In genomic region chr16:83058376-83058775, GRCh38 we compare ENCODE assay signal across 35 cellular contexts.
"Had no signal": no experiment of that assay in that cellular context is flagged by ENCODE, and none has a peak within 500 bp of the region (broad histone marks: within the 10 kb centered on the region; RNA-seq: fewer than 3 reads in every experiment).

No MANE protein-coding gene starts in this region.

- H3K27me3 ChIP-seq: adrenal gland, body of pancreas, brain microvascular endothelial cell, breast epithelium had no signal

- H3K9me3 ChIP-seq: adrenal gland, body of pancreas, breast epithelium had no signal

- H3K27me3 Mint-ChIP-seq: activated CD4-positive, alpha-beta memory T cell treated with anti-CD3 and anti-CD28 coated beads for 36 hours; activated CD4-positive, alpha-beta T cell treated with anti-CD3 and anti-CD28 coated beads, Interleukin-2, amount 10 ng/mL, durations not matched to agents 24 days and 14 days had no signal

- DNase-seq: activated B cell treated with CpG ODN at 0.5 μM for 24 hours; activated CD4-positive, alpha-beta memory T cell treated with anti-CD3 and anti-CD28 coated beads for 36 hours; activated CD4-positive, alpha-beta T cell treated with anti-CD3 and anti-CD28 coated beads for 4 hours; activated CD4-positive, alpha-beta T cell treated with anti-CD3 and anti-CD28 coated beads, Interleukin-2, amount 10 ng/mL, durations not matched to agents 24 days and 14 days; activated CD4-positive, alpha-beta T cell treated with anti-CD3 and anti-CD28 coated beads, Interleukin-2, amount 50 U/mL, for 1 hour; activated CD4-positive, alpha-beta T cell treated with anti-CD3 and anti-CD28 coated beads, Interleukin-2, amount 50 U/mL, for 4 hours; activated CD4-positive, CD25-positive, alpha-beta regulatory T cell treated with anti-CD3 and anti-CD28 coated beads, Interleukin-2, amount 50 U/mL, for 72 hours; activated CD8-positive, alpha-beta memory T cell treated with anti-CD3 and anti-CD28 coated beads, Interleukin-2, amount 50 U/mL, for 4 hours; activated CD8-positive, alpha-beta T cell treated with anti-CD3 and anti-CD28 coated beads for 36 hours; activated effector memory CD4-positive, alpha-beta T cell treated with anti-CD3 and anti-CD28 coated beads, Interleukin-2, amount 50 U/mL, for 16 hours; activated gamma-delta T cell treated with Interleukin-2 at 50 U/mL for 16 hours; activated naive CD4-positive, alpha-beta T cell; activated naive CD4-positive, alpha-beta T cell treated with anti-CD3 and anti-CD28 coated beads for 36 hours; activated naive CD4-positive, alpha-beta T cell treated with anti-CD3 and anti-CD28 coated beads, Interleukin-2, amount 50 U/mL, for 16 hours; activated naive CD8-positive, alpha-beta T cell treated with anti-CD3 and anti-CD28 coated beads for 36 hours; activated T-cell treated with anti-CD3 and anti-CD28 coated beads for 4 hours; activated T-cell treated with anti-CD3 and anti-CD28 coated beads, Interleukin-2, amount 50 U/mL, for 1 hour; activated T-cell treated with anti-CD3 and anti-CD28 coated beads, Interleukin-2, amount 50 U/mL, for 4 hours; activated T-cell treated with anti-CD3 and anti-CD28 coated beads, Interleukin-2, amount 50 U/mL, for 72 hours; adrenal gland; amniotic stem cell; aorta; body of pancreas; brain microvascular endothelial cell; central memory CD4-positive, alpha-beta T cell; T-helper 1 cell; T-helper 2 cell; T-helper 9 cell had no signal

- H3K27ac Mint-ChIP-seq: activated B cell treated with CpG ODN at 0.5 μM for 24 hours; activated CD4-positive, alpha-beta memory T cell treated with anti-CD3 and anti-CD28 coated beads for 36 hours; activated CD4-positive, alpha-beta T cell treated with anti-CD3 and anti-CD28 coated beads, Interleukin-2, amount 10 ng/mL, durations not matched to agents 24 days and 14 days; activated CD8-positive, alpha-beta T cell treated with anti-CD3 and anti-CD28 coated beads for 36 hours; activated naive CD4-positive, alpha-beta T cell treated with anti-CD3 and anti-CD28 coated beads for 36 hours; activated naive CD4-positive, alpha-beta T cell treated with anti-CD3 and anti-CD28 coated beads, Interleukin-2, amount 50 U/mL, for 72 hours; activated naive CD8-positive, alpha-beta T cell treated with anti-CD3 and anti-CD28 coated beads for 36 hours; activated T-cell treated with anti-CD3 and anti-CD28 coated beads, Interleukin-2, amount 50 U/mL, for 72 hours; activated T-helper 1 cell treated with anti-CD3 and anti-CD28 coated beads, Interleukin-12 subunit alpha, Interleukin-12 subunit beta, Interleukin-2, Interleukin-4 antibody, amounts not matched to agents 30 ng/mL and 10 ng/mL and 1 ng/mL, durations not matched to agents 14 hours and 24 hours and 36 hours; activated T-helper 17 cell treated with anti-CD3 and anti-CD28 coated beads, Interleukin-2, amount 50 U/mL, for 72 hours; T-helper 1 cell treated with Interleukin-12 subunit alpha and Interleukin-12 subunit beta and Interleukin-4 antibody, amounts not matched to agents 30 μg/mL and 1 μg/mL, for 36 hours; T-helper 2 cell treated with Interferon-gamma antibody and Interleukin-4, amounts not matched to agents 5 μg/mL and 100 μg/mL, for 36 hours had no signal

- H3K36me3 Mint-ChIP-seq: activated CD4-positive, alpha-beta memory T cell treated with anti-CD3 and anti-CD28 coated beads for 36 hours; activated naive CD4-positive, alpha-beta T cell treated with anti-CD3 and anti-CD28 coated beads, Interleukin-2, amount 50 U/mL, for 72 hours; activated naive CD8-positive, alpha-beta T cell treated with anti-CD3 and anti-CD28 coated beads for 36 hours had no signal

- H3K27ac ChIP-seq: adrenal gland, body of pancreas, brain microvascular endothelial cell, breast epithelium, VCaP had no signal

- H3K36me3 ChIP-seq: adrenal gland, brain microvascular endothelial cell, breast epithelium had no signal

- H3K4me1 Mint-ChIP-seq: activated B cell treated with CpG ODN at 0.5 μM for 24 hours; activated CD4-positive, alpha-beta T cell treated with anti-CD3 and anti-CD28 coated beads, Interleukin-2, amount 10 ng/mL, durations not matched to agents 24 days and 14 days; activated naive CD8-positive, alpha-beta T cell treated with anti-CD3 and anti-CD28 coated beads for 36 hours; activated T-helper 17 cell treated with anti-CD3 and anti-CD28 coated beads, Interleukin-2, amount 50 U/mL, for 72 hours had no signal

- H3K4me1 ChIP-seq: adrenal gland, body of pancreas, breast epithelium had no signal

- H3K4me3 ChIP-seq: adrenal gland, body of pancreas, breast epithelium had no signal

- ATAC-seq: activated CD8-positive, alpha-beta T cell treated with anti-CD3 and anti-CD28 coated beads for 36 hours; activated naive CD4-positive, alpha-beta T cell treated with anti-CD3 and anti-CD28 coated beads, Interleukin-2, amount 50 U/mL, for 72 hours; activated T-cell treated with anti-CD3 and anti-CD28 coated beads, Interleukin-2, amount 50 U/mL, for 4 hours; activated T-cell treated with anti-CD3 and anti-CD28 coated beads, Interleukin-2, amount 50 U/mL, for 72 hours; activated T-helper 17 cell treated with anti-CD3 and anti-CD28 coated beads, Interleukin-2, amount 50 U/mL, for 72 hours; body of pancreas had no signal

- H3K9me3 Mint-ChIP-seq: activated B cell treated with CpG ODN at 0.5 μM for 24 hours; activated CD4-positive, alpha-beta memory T cell treated with anti-CD3 and anti-CD28 coated beads for 36 hours; activated CD8-positive, alpha-beta T cell treated with anti-CD3 and anti-CD28 coated beads for 36 hours; activated T-cell treated with anti-CD3 and anti-CD28 coated beads, Interleukin-2, amount 50 U/mL, for 4 hours; activated T-helper 17 cell treated with anti-CD3 and anti-CD28 coated beads, Interleukin-2, amount 50 U/mL, for 72 hours had no signal

- H3K4me3 Mint-ChIP-seq: activated B cell treated with CpG ODN at 0.5 μM for 24 hours; activated CD4-positive, alpha-beta memory T cell treated with anti-CD3 and anti-CD28 coated beads for 36 hours; activated CD4-positive, alpha-beta T cell treated with anti-CD3 and anti-CD28 coated beads, Interleukin-2, amount 10 ng/mL, durations not matched to agents 24 days and 14 days; activated CD8-positive, alpha-beta T cell treated with anti-CD3 and anti-CD28 coated beads for 36 hours; activated naive CD4-positive, alpha-beta T cell treated with anti-CD3 and anti-CD28 coated beads for 36 hours; activated naive CD8-positive, alpha-beta T cell treated with anti-CD3 and anti-CD28 coated beads for 36 hours; activated T-cell treated with anti-CD3 and anti-CD28 coated beads, Interleukin-2, amount 50 U/mL, for 4 hours; activated T-cell treated with anti-CD3 and anti-CD28 coated beads, Interleukin-2, amount 50 U/mL, for 72 hours; activated T-helper 1 cell treated with anti-CD3 and anti-CD28 coated beads, Interleukin-12 subunit alpha, Interleukin-12 subunit beta, Interleukin-2, Interleukin-4 antibody, amounts not matched to agents 30 ng/mL and 10 ng/mL and 1 ng/mL, durations not matched to agents 14 hours and 24 hours and 36 hours; activated T-helper 17 cell treated with anti-CD3 and anti-CD28 coated beads, Interleukin-2, amount 50 U/mL, for 72 hours; T-helper 1 cell treated with Interleukin-12 subunit alpha and Interleukin-12 subunit beta and Interleukin-4 antibody, amounts not matched to agents 30 μg/mL and 1 μg/mL, for 36 hours; T-helper 2 cell treated with Interferon-gamma antibody and Interleukin-4, amounts not matched to agents 5 μg/mL and 100 μg/mL, for 36 hours had no signal
